ENCODE assay signal across 27 cellular contexts in genomic region chr4:13851541-13851940, GRCh38.
"Had no signal": no experiment of that assay in that cellular context is flagged by ENCODE, and none has a peak within 500 bp of the region (broad histone marks: within the 10 kb centered on the region; RNA-seq: fewer than 3 reads in every experiment).

No MANE protein-coding gene starts in this region.

- ATAC-seq: activated CD4-positive, alpha-beta T cell treated with anti-CD3 and anti-CD28 coated beads for 36 hours; activated T-cell treated with anti-CD3 and anti-CD28 coated beads, Interleukin-2, amount 50 U/mL, for 4 hours; activated T-helper 17 cell treated with anti-CD3 and anti-CD28 coated beads, Interleukin-2, amount 50 U/mL, for 72 hours; gastroesophageal sphincter; heart right ventricle had no signal

- H3K4me1 Mint-ChIP-seq: activated CD4-positive, alpha-beta T cell treated with anti-CD3 and anti-CD28 coated beads, Interleukin-2, amount 10 ng/mL, durations not matched to agents 24 days and 14 days; activated T-helper 17 cell treated with anti-CD3 and anti-CD28 coated beads, Interleukin-2, amount 50 U/mL, for 72 hours had no signal

- DNase-seq: activated CD4-positive, alpha-beta memory T cell treated with anti-CD3 and anti-CD28 coated beads for 36 hours; activated CD4-positive, alpha-beta T cell treated with anti-CD3 and anti-CD28 coated beads for 36 hours; activated CD4-positive, alpha-beta T cell treated with anti-CD3 and anti-CD28 coated beads, Interleukin-2, amount 10 ng/mL, durations not matched to agents 24 days and 14 days; activated CD4-positive, CD25-positive, alpha-beta regulatory T cell; activated CD4-positive, CD25-positive, alpha-beta regulatory T cell treated with anti-CD3 and anti-CD28 coated beads, Interleukin-2, amount 50 U/mL, for 72 hours; activated effector memory CD4-positive, alpha-beta T cell treated with Interleukin-2 at 50 U/mL for 16 hours; activated gamma-delta T cell treated with Interleukin-2 at 50 U/mL for 16 hours; activated naive CD4-positive, alpha-beta T cell treated with anti-CD3 and anti-CD28 coated beads, Interleukin-2, amount 50 U/mL, for 16 hours; activated naive CD4-positive, alpha-beta T cell treated with Interleukin-2 at 50 U/mL for 16 hours; activated T-cell treated with anti-CD3 and anti-CD28 coated beads, Interleukin-2, amount 50 U/mL, for 4 hours; amniotic stem cell; central memory CD4-positive, alpha-beta T cell; cerebellar nuclear complex; colonic mucosa; dorsolateral prefrontal cortex; effector memory CD4-positive, alpha-beta T cell; endodermal cell; erythroblast; esophagus squamous epithelium; foreskin melanocyte; heart right ventricle; T-helper 2 cell had no signal

- H3K27ac ChIP-seq: colonic mucosa, esophagus squamous epithelium, gastroesophageal sphincter, heart right ventricle had no signal

- H3K27me3 Mint-ChIP-seq: activated CD4-positive, alpha-beta memory T cell treated with anti-CD3 and anti-CD28 coated beads for 36 hours; activated CD4-positive, alpha-beta T cell treated with anti-CD3 and anti-CD28 coated beads for 36 hours; activated CD4-positive, alpha-beta T cell treated with anti-CD3 and anti-CD28 coated beads, Interleukin-2, amount 10 ng/mL, durations not matched to agents 24 days and 14 days; activated naive CD8-positive, alpha-beta T cell; activated T-helper 17 cell treated with anti-CD3 and anti-CD28 coated beads, Interleukin-2, amount 50 U/mL, for 72 hours; dendritic cell treated with granulocyte-macrophage colony-stimulating factor and Interleukin-4, amounts not matched to agents 40 ng/mL and 50 ng/mL, for 4 days had no signal

- H3K4me3 ChIP-seq: colonic mucosa, dorsolateral prefrontal cortex, esophagus squamous epithelium, gastroesophageal sphincter, heart right ventricle had no signal

- H3K4me1 ChIP-seq: colonic mucosa, esophagus squamous epithelium, gastroesophageal sphincter had no signal

- H3K9me3 Mint-ChIP-seq: activated CD4-positive, alpha-beta memory T cell treated with anti-CD3 and anti-CD28 coated beads for 36 hours had no signal

- H3K27me3 ChIP-seq: colonic mucosa, dorsolateral prefrontal cortex, esophagus squamous epithelium, gastroesophageal sphincter, heart right ventricle had no signal

- H3K9me3 ChIP-seq: colonic mucosa, esophagus squamous epithelium had no signal

- H3K4me3 Mint-ChIP-seq: activated CD4-positive, alpha-beta memory T cell treated with anti-CD3 and anti-CD28 coated beads for 36 hours; activated CD4-positive, alpha-beta T cell treated with anti-CD3 and anti-CD28 coated beads for 36 hours; activated CD4-positive, alpha-beta T cell treated with anti-CD3 and anti-CD28 coated beads, Interleukin-2, amount 10 ng/mL, durations not matched to agents 24 days and 14 days; activated naive CD8-positive, alpha-beta T cell; activated T-cell treated with anti-CD3 and anti-CD28 coated beads, Interleukin-2, amount 50 U/mL, for 4 hours; activated T-helper 17 cell treated with anti-CD3 and anti-CD28 coated beads, Interleukin-2, amount 50 U/mL, for 72 hours; dendritic cell treated with granulocyte-macrophage colony-stimulating factor and Interleukin-4, amounts not matched to agents 40 ng/mL and 50 ng/mL, for 4 days; endodermal cell had no signal

- H3K36me3 ChIP-seq: colonic mucosa, esophagus squamous epithelium, gastroesophageal sphincter, heart right ventricle had no signal

- H3K27ac Mint-ChIP-seq: activated CD4-positive, alpha-beta memory T cell treated with anti-CD3 and anti-CD28 coated beads for 36 hours; activated CD4-positive, alpha-beta T cell treated with anti-CD3 and anti-CD28 coated beads for 36 hours; activated CD4-positive, alpha-beta T cell treated with anti-CD3 and anti-CD28 coated beads, Interleukin-2, amount 10 ng/mL, durations not matched to agents 24 days and 14 days; activated naive CD8-positive, alpha-beta T cell; activated T-helper 17 cell treated with anti-CD3 and anti-CD28 coated beads, Interleukin-2, amount 50 U/mL, for 72 hours; dendritic cell treated with granulocyte-macrophage colony-stimulating factor and Interleukin-4, amounts not matched to agents 40 ng/mL and 50 ng/mL, for 4 days; endodermal cell had no signal

- FAIRE-seq: astrocyte had no signal

- H3K36me3 Mint-ChIP-seq: activated CD4-positive, alpha-beta memory T cell treated with anti-CD3 and anti-CD28 coated beads for 36 hours; activated naive CD8-positive, alpha-beta T cell had no signal
